9 cellular contexts compared by ENCODE assay signal in the genomic region with DNA sequence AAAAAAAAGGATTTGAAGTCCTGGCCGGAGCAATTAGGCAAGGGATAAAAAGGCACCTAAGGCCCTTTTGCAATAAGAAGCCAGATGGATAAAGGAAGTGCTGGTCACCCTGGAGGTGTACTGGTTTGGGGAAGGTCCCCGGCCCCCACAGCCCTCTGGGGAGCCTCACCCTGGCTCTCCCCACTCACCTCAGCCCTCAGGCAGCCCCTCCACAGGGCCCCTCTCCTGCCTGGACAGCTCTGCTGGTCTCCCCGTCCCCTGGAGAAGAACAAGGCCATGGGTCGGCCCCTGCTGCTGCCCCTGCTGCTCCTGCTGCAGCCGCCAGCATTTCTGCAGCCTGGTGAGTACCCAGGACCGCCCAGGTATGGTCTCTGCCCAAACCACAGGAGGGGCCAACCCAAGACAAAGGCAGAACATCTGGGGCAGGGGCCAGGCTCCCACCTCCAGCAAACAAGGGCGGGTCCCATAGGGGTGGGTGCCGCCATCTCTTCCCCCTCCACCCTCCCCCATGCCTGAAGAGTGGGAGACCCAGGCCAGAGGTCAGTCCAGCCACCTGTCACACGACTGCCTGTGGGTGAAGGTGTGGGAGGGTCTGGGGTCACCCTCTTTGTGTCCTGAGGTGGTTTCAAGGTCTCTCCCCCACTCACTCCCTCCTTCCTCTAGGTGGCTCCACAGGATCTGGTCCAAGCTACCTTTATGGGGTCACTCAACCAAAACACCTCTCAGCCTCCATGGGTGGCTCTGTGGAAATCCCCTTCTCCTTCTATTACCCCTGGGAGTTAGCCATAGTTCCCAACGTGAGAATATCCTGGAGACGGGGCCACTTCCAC. TPM values are rescaled to one million over a fixed set of nuclear protein-coding genes. Genes with fewer than 3 reads are reported as not detected.
DNase-seq lines count a peak whose midpoint lies in the region; ATAC-seq and TF ChIP-seq lines count a peak whose summit lies in the region.
"Had no signal": no experiment of that assay in that cellular context is flagged by ENCODE, and none has a peak within 500 bp of the region (broad histone marks: within the 10 kb centered on the region; RNA-seq: fewer than 3 reads in every experiment).

A gene (plus strand): TSS at position 91 of the 830 bp plus-strand sequence. CDS start 186 bp downstream, at position 277.

- no peaks in the 10 kb centered on the region for H3K9me3 Mint-ChIP-seq in osteocyte (ENCODE audit: unreplicated experiment)

- no peaks in the 10 kb centered on the region for H3K79me2 ChIP-seq in OCI-LY7 (ENCODE audit: insufficient read depth, low read depth, low read length)

- peaks cover 16% of the 10 kb centered on the region for H3K4me1 ChIP-seq in OCI-LY7 (ENCODE audit: insufficient read depth, low read length, poor library complexity, severe bottlenecking)
- H3K4me1 ChIP-seq in esophagus (ENCODE audit: control insufficient read depth in 2 of 2, insufficient read depth in 2 of 2, low read length in 1 of 2): no peaks in the 10 kb centered on the region

- H3K9me3 ChIP-seq in OCI-LY7 (ENCODE audit: low read length): no peaks in the 10 kb centered on the region
- no peaks in the 10 kb centered on the region for H3K9me3 ChIP-seq in esophagus (ENCODE audit: control insufficient read depth in 2 of 2, insufficient read depth in 1 of 2, low read depth in 1 of 2, low read length in 1 of 2)

- BruUV-seq in OCI-LY7 (replicated peaks; lab: Mats Ljungman, UMichigan): TSS peak; percentile 34

- H4K20me1 ChIP-seq in OCI-LY7 (ENCODE audit: insufficient read depth, low read length): no peaks in the 10 kb centered on the region

- H2AFZ ChIP-seq in OCI-LY7 (ENCODE audit: low read length): no peak within 1 kb of the TSS

- H3K27ac ChIP-seq in OCI-LY7 (ENCODE audit: low read depth, low read length, poor library complexity, severe bottlenecking) (no peak within 1 kb of the TSS), esophagus (ENCODE audit: low read depth in 2 of 2, low read length in 1 of 2) (no peak within 1 kb of the TSS)

- H3K27ac Mint-ChIP-seq in osteocyte (ENCODE audit: unreplicated experiment): no peak within 1 kb of the TSS

- intact Hi-C loops in OCI-LY7 (cut with micrococcal nuclease; ENCODE audit: unreplicated experiment): no loop called here

- 79 to 85% methylated on average over 10 to 11 of the region's 11 CpGs for WGBS in esophagus, 2 donors

- H3K36me3 ChIP-seq in OCI-LY7 (ENCODE audit: insufficient read depth, low read length): peaks cover 96% of the 10 kb centered on the region
- peaks cover 34 to 54% of the 10 kb centered on the region in 2 donors for H3K36me3 ChIP-seq in esophagus (ENCODE audit: control insufficient read depth in 2 of 2, insufficient read depth in 2 of 2, low read length in 1 of 2)

- H3K4me3 ChIP-seq in GM12864 (ENCODE audit: low read depth, low read length): no peak within 1 kb of the TSS
- H3K4me3 ChIP-seq in OCI-LY7 (ENCODE audit: low read depth, low read length, poor library complexity, severe bottlenecking): no peak within 1 kb of the TSS
- H3K4me3 ChIP-seq in esophagus (ENCODE audit: low read depth in 1 of 2, low read length in 2 of 2): no peak within 1 kb of the TSS

- no peak within 1 kb of the TSS for H3K4me3 Mint-ChIP-seq in osteocyte (ENCODE audit: unreplicated experiment)

- no peaks in the 10 kb centered on the region for H3K9me2 ChIP-seq in OCI-LY7 (ENCODE audit: insufficient read depth, low read length)

- H3K27me3 ChIP-seq in esophagus (ENCODE audit: control insufficient read depth in 1 of 2, insufficient read depth in 2 of 2, low read length in 2 of 2): no peaks in the 10 kb centered on the region

- DNase-seq in GM12864 (ENCODE audit: low read depth) (no peak), OCI-LY7 (ENCODE audit: low spot score) (peak; percentile 32), osteocyte (ENCODE audit: extremely low spot score, unreplicated experiment) (no peak), putamen (ENCODE audit: low spot score) (no peak), HCEC 1CT (no peak)
- DNase-seq: activated naive CD4-positive, alpha-beta T cell treated with Interleukin-2 at 50 U/mL for 16 hours had no signal

- peaks cover 30% of the 10 kb centered on the region for H3K36me3 Mint-ChIP-seq in osteocyte (ENCODE audit: unreplicated experiment)

- no peaks in the 10 kb centered on the region for H3K4me1 Mint-ChIP-seq in osteocyte (ENCODE audit: unreplicated experiment)

- POLR2A ChIA-PET in OCI-LY7 (lab: Charles Lee): no interaction called here

- H3K27me3 Mint-ChIP-seq in osteocyte (ENCODE audit: unreplicated experiment): no peaks in the 10 kb centered on the region

- peak; percentile 35 for TF ChIP-seq CTCF in GM12864 (IDR thresholded peaks at IDR 0.05; ENCODE audit: low read depth, low read length, missing control alignments)
- peak; percentile 50 for TF ChIP-seq CTCF in OCI-LY7 (conservative IDR thresholded peaks at IDR 0.05; ENCODE audit: low read length)
- no peak for TF ChIP-seq CTCF in osteocyte (IDR thresholded peaks at IDR 0.05)

- ATAC-seq in GM21390 (IDR thresholded peaks at IDR 0.05; ENCODE audit: unreplicated experiment) (no peak), HG02884 (IDR thresholded peaks at IDR 0.05; ENCODE audit: unreplicated experiment) (no peak)

- CTCF ChIA-PET in OCI-LY7 (lab: Charles Lee; ENCODE audit: unreplicated experiment): no interaction called here

- H3K4me2 ChIP-seq in OCI-LY7 (ENCODE audit: low read length): no peak within 1 kb of the TSS

RNA-seq across cellular contexts. Expression of the gene that starts here (rescaled TPM):
- 90.2 and 102 TPM in 2 replicates for total RNA-seq in OCI-LY7 (2014; rRNA removed; shearing (Covaris generic))
- 95.0 and 106 TPM in 2 replicates for total RNA-seq in OCI-LY7 (2022)
- 10 to 100 TPM; 22.9 to 79.2 TPM for polyA plus RNA-seq in esophagus
- 31.7 and 38.7 TPM in 2 replicates for total RNA-seq in osteocyte
